In genomic region chr10:100988166-100988565, GRCh38 we compare ENCODE assay signal across 9 cellular contexts. TPM values are rescaled to one million over a fixed set of nuclear protein-coding genes. Genes with fewer than 3 reads are reported as not detected.
DNase-seq lines count a peak whose midpoint lies in the region; ATAC-seq and TF ChIP-seq lines count a peak whose summit lies in the region.
"Had no signal": no experiment of that assay in that cellular context is flagged by ENCODE, and none has a peak within 500 bp of the region (broad histone marks: within the 10 kb centered on the region; RNA-seq: fewer than 3 reads in every experiment).

No MANE protein-coding gene starts in this region.

- no peak for TF ChIP-seq POLR2A in thyroid gland (IDR thresholded peaks at IDR 0.05)

- no TSS peak for BruUV-seq in A673 (replicated peaks; lab: Mats Ljungman, UMichigan)
- TSS peak; percentile 49 for BruUV-seq in mammary epithelial cell (replicated peaks; lab: Mats Ljungman, UMichigan)

- H3K27ac ChIP-seq in A673 (ENCODE audit: low read depth, low read length, poor library complexity, severe bottlenecking): peak overlapping the region; percentile 83
- peak overlapping the region; percentile 60; the same call in 1 of the 2 replicates for H3K27ac ChIP-seq in HUES6 (ENCODE audit: low read depth, low read length)
- peak overlapping the region; percentile 20 for H3K27ac ChIP-seq in mammary epithelial cell (ENCODE audit: insufficient read depth, low read depth, low read length)
- no peak overlapping the region for H3K27ac ChIP-seq in thyroid gland

- dilution Hi-C loops in mammary epithelial cell (cut with HindIII; ENCODE audit: low sequenced_read_pairs): no loop called here

- no peak for TF ChIP-seq CTCF in A673 (conservative IDR thresholded peaks at IDR 0.05; ENCODE audit: low read depth, low read length)
- no peak for TF ChIP-seq CTCF in mammary epithelial cell (conservative IDR thresholded peaks at IDR 0.05 in 1 of 2, IDR thresholded peaks at IDR 0.05 in 1 of 2; ENCODE audit: extremely low read depth in 1 of 2, insufficient read depth in 1 of 2, low read depth in 1 of 2, low read length in 2 of 2)
- TF ChIP-seq CTCF in thyroid gland (IDR thresholded peaks at IDR 0.05): no peak

- H3K79me2 ChIP-seq in mammary epithelial cell (ENCODE audit: insufficient read depth, low read length): peaks cover 60% of the 10 kb centered on the region

- H2AFZ ChIP-seq in mammary epithelial cell (ENCODE audit: low read depth, low read length): peak overlapping the region; percentile 98

- no peaks in the 10 kb centered on the region for H3K9me3 ChIP-seq in A673 (ENCODE audit: low read depth, low read length, poor library complexity, severe bottlenecking)
- H3K9me3 ChIP-seq in HUES6 (ENCODE audit: control insufficient read depth, insufficient read depth, low read depth, low read length): no peaks in the 10 kb centered on the region
- H3K9me3 ChIP-seq in mammary epithelial cell (replicated peaks; ENCODE audit: insufficient read depth, low read length): no peaks in the 10 kb centered on the region
- no peaks in the 10 kb centered on the region for H3K9me3 ChIP-seq in mucosa of stomach (ENCODE audit: control insufficient read depth, low read length)
- H3K9me3 ChIP-seq in thyroid gland: no peaks in the 10 kb centered on the region

- in situ Hi-C loops in mammary epithelial cell (cut with MboI; ENCODE audit: low sequenced_read_pairs in 2 of 2): no loop called here

- intact Hi-C loops in A673 (cut with micrococcal nuclease; ENCODE audit: unreplicated experiment) (no loop called here), mammary epithelial cell (cut with micrococcal nuclease) (no loop called here), thyroid gland (cut with DNase I) (no loop called here)

- H3K36me3 ChIP-seq in A673 (ENCODE audit: insufficient read depth, low read length, poor library complexity, severe bottlenecking) (peaks cover 36% of the 10 kb centered on the region), HUES6 (ENCODE audit: control insufficient read depth, insufficient read depth, low read length) (peaks cover 41% of the 10 kb centered on the region), mammary epithelial cell (ENCODE audit: insufficient read depth, low read length) (peaks cover 24% of the 10 kb centered on the region), mucosa of stomach (ENCODE audit: control insufficient read depth, insufficient read depth, low read length) (no peaks in the 10 kb centered on the region), thyroid gland (peaks cover 4 to 18% of the 10 kb centered on the region in 2 donors)

- H3K27me3 ChIP-seq in A673 (replicated peaks; ENCODE audit: insufficient read depth, low read depth, low read length, poor library complexity) (no peaks in the 10 kb centered on the region), HUES6 (ENCODE audit: control insufficient read depth, insufficient read depth, low read length) (no peaks in the 10 kb centered on the region), mammary epithelial cell (ENCODE audit: insufficient read depth, low read length) (no peaks in the 10 kb centered on the region), mucosa of stomach (ENCODE audit: control insufficient read depth, insufficient read depth, low read length) (no peaks in the 10 kb centered on the region), thyroid gland (no peaks in the 10 kb centered on the region)

- WGBS in mammary epithelial cell (ENCODE audit: low coverage, missing lambda C conversion rate): 82% methylated on average over 3 of the region's 10 CpGs
- 60 to 83% methylated on average over 1 to 7 of the region's 10 CpGs for WGBS in thyroid gland, 2 donors

- H3K4me2 ChIP-seq in mammary epithelial cell (ENCODE audit: insufficient read depth, low read depth, low read length): peak overlapping the region; percentile 98

- POLR2A ChIA-PET in A673 (lab: Charles Lee; ENCODE audit: low non-redundant PET): no interaction called here

- CTCF ChIA-PET in A673 (lab: Charles Lee): no interaction called here
- CTCF ChIA-PET in mammary epithelial cell (lab: Charles Lee; ENCODE audit: low non-redundant PET): no interaction called here

- H3K9ac ChIP-seq in HUES6 (ENCODE audit: low read length): peak overlapping the region; percentile 90
- H3K9ac ChIP-seq in mammary epithelial cell (ENCODE audit: insufficient read depth, low read length): peak overlapping the region; percentile 84
- H3K9ac ChIP-seq in mucosa of stomach (ENCODE audit: low read length): no peak overlapping the region

- ATAC-seq in HG03439 (IDR thresholded peaks at IDR 0.05; ENCODE audit: unreplicated experiment): no peak

- DNase-seq in A673 (ENCODE audit: low spot score) (no peak), mammary epithelial cell (no peak), thyroid gland (no peak), NCI-H748 (lab: John Stamatoyannopoulos, UW; ENCODE audit: unreplicated experiment) (no peak), midbrain (lab: John Stamatoyannopoulos, UW) (no peak)
- DNase-seq: activated CD4-positive, alpha-beta T cell treated with anti-CD3 and anti-CD28 coated beads for 48 hours had no signal

- peaks cover 24% of the 10 kb centered on the region for H3K4me1 ChIP-seq in A673 (ENCODE audit: insufficient read depth, low read length, poor library complexity, severe bottlenecking)
- H3K4me1 ChIP-seq in HUES6 (ENCODE audit: control insufficient read depth, insufficient read depth, low read length): no peaks in the 10 kb centered on the region; the same call in 1 of the 2 replicates
- peaks cover 14% of the 10 kb centered on the region for H3K4me1 ChIP-seq in mammary epithelial cell (ENCODE audit: insufficient read depth, low read length)
- H3K4me1 ChIP-seq in mucosa of stomach (ENCODE audit: control insufficient read depth, insufficient read depth, low read length): peaks cover 17% of the 10 kb centered on the region
- peaks cover 18 to 26% of the 10 kb centered on the region in 2 donors for H3K4me1 ChIP-seq in thyroid gland

- H4K20me1 ChIP-seq in mammary epithelial cell (ENCODE audit: insufficient read depth, low read length): no peaks in the 10 kb centered on the region

- H3K4me3 ChIP-seq in A673 (ENCODE audit: low read depth, low read length, poor library complexity, severe bottlenecking): peak overlapping the region; percentile 93
- H3K4me3 ChIP-seq in HUES6 (ENCODE audit: low read depth, low read length): peak overlapping the region; percentile 99
- peak overlapping the region; percentile 62 to 91 (median 65) for H3K4me3 ChIP-seq in mammary epithelial cell (replicated peaks in 1 of 3; ENCODE audit: insufficient read depth in 1 of 3, low read depth in 2 of 3, low read length in 3 of 3)
- H3K4me3 ChIP-seq in mucosa of stomach (ENCODE audit: low read length): peak overlapping the region; percentile 100
- H3K4me3 ChIP-seq in thyroid gland (replicated peaks in 1 of 3): peak overlapping the region in 1 of 3 donors; percentile 89

RNA-seq across cellular contexts. Expression of gene TWNK, which starts 0.8 kb away (rescaled TPM):
- total RNA-seq in A673 (2021): 29.5 and 30.8 TPM in 2 replicates
- 10 to 100 TPM in 1 of 2 donors, 1 to 10 TPM in 1; 6.8 to 18.7 TPM for total RNA-seq in mammary epithelial cell
- 14.4 TPM for polyA plus RNA-seq in mammary epithelial cell
- 13.5 TPM for polyA minus RNA-seq in mammary epithelial cell
- 1 to 10 TPM; 5.5 to 7.7 (median 6.8) TPM for total RNA-seq in thyroid gland

RNA-seq across cellular contexts. Expression of gene MRPL43, which starts 0.9 kb away (rescaled TPM):
- total RNA-seq in A673 (2021): 80.4 and 88.8 TPM in 2 replicates
- 10 to 100 TPM; 48.0 to 65.4 TPM for total RNA-seq in mammary epithelial cell
- 104 TPM for polyA plus RNA-seq in mammary epithelial cell
- 16.2 TPM for polyA minus RNA-seq in mammary epithelial cell
- 100 to 1,000 TPM in 3 of 4 donors, 10 to 100 TPM in 1; 86.1 to 178 (median 145) TPM for total RNA-seq in thyroid gland

RNA-seq across cellular contexts. Expression of gene LZTS2, which starts 11.4 kb away (rescaled TPM):
- total RNA-seq in A673 (2021) (49.1 and 59.9 TPM in 2 replicates), mammary epithelial cell (100 to 1,000 TPM in 1 of 2 donors, 10 to 100 TPM in 1; 44.3 to 159 TPM), thyroid gland (100 to 1,000 TPM in 1 of 4 donors, 10 to 100 TPM in 3; 75.4 to 107 (median 88.1) TPM)
- polyA plus RNA-seq in mammary epithelial cell: 30.4 TPM
- 18.3 TPM for polyA minus RNA-seq in mammary epithelial cell

RNA-seq across cellular contexts. Expression of gene SEMA4G, which starts 18.9 kb away (rescaled TPM):
- total RNA-seq in A673 (2021): 6.1 and 9.2 TPM in 2 replicates
- total RNA-seq in mammary epithelial cell: 1 to 10 TPM in 1 of 2 donors, under 1 TPM in 1; 0.83 to 3.7 TPM
- polyA plus RNA-seq in mammary epithelial cell: 2.3 TPM
- 4.3 TPM for polyA minus RNA-seq in mammary epithelial cell
- 10 to 100 TPM in 1 of 4 donors, 1 to 10 TPM in 3; 8.7 to 13.3 (median 9.8) TPM for total RNA-seq in thyroid gland

RNA-seq across cellular contexts. Expression of gene PDZD7, which starts 42.8 kb away (rescaled TPM):
- 0.26 and 0.30 TPM in 2 replicates for total RNA-seq in A673 (2021)
- 1 to 10 TPM in 1 of 2 donors, under 1 TPM in 1; 0.59 to 2.7 TPM for total RNA-seq in mammary epithelial cell
- polyA plus RNA-seq in mammary epithelial cell: 0.95 TPM
- polyA minus RNA-seq in mammary epithelial cell: 0.47 TPM
- 1 to 10 TPM in 1 of 4 donors, under 1 TPM in 3; 0.24 to 1.1 (median 0.69) TPM for total RNA-seq in thyroid gland

Comparison
In these comparisons a context has a peak if more than half of its experiments do, and no peak if none do; other contexts are left out.
1. H3K27ac ChIP-seq: peak in A673 (single experiment), HUES6 (single experiment) and mammary epithelial cell (single experiment); none in thyroid gland (0 of 3).